ENCODE assay signal across 1 cellular context in genomic region chr16:69049146-69049545, GRCh38.
A peak's percentile ranks its signal among the peaks of the same experiment; 100 is the strongest.
TF ChIP-seq lines count a peak whose summit lies in the region.

No MANE protein-coding gene starts in this region.

TF ChIP-seq in SK-N-SH, 30 proteins besides CTCF, POLR2A, EP300 and RAD21 (continued from another document):
- TF ChIP-seq USF2 (IDR thresholded peaks at IDR 0.05; ENCODE audit: borderline replicate concordance, low read depth, low read length) (no peak), TEAD4 (IDR thresholded peaks at IDR 0.05; ENCODE audit: borderline replicate concordance, insufficient read depth) (no peak), FOSL2 (IDR thresholded peaks at IDR 0.05; ENCODE audit: borderline replicate concordance, low read depth) (peak; percentile 66; the same call in 1 of the 2 replicates), YY1 (IDR thresholded peaks at IDR 0.05; ENCODE audit: low read depth) (0 out of 2 replicates have a peak, but pooled peaks have one; percentile 36)
- TF ChIP-seq, protein P1, sequence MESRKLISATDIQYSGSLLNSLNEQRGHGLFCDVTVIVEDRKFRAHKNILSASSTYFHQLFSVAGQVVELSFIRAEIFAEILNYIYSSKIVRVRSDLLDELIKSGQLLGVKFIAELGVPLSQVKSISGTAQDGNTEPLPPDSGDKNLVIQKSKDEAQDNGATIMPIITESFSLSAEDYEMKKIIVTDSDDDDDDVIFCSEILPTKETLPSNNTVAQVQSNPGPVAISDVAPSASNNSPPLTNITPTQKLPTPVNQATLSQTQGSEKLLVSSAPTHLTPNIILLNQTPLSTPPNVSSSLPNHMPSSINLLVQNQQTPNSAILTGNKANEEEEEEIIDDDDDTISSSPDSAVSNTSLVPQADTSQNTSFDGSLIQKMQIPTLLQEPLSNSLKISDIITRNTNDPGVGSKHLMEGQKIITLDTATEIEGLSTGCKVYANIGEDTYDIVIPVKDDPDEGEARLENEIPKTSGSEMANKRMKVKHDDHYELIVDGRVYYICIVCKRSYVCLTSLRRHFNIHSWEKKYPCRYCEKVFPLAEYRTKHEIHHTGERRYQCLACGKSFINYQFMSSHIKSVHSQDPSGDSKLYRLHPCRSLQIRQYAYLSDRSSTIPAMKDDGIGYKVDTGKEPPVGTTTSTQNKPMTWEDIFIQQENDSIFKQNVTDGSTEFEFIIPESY (IDR thresholded peaks at IDR 0.05; ENCODE audit: borderline replicate concordance, low read depth), result no peak
- TF ChIP-seq, protein P2, sequence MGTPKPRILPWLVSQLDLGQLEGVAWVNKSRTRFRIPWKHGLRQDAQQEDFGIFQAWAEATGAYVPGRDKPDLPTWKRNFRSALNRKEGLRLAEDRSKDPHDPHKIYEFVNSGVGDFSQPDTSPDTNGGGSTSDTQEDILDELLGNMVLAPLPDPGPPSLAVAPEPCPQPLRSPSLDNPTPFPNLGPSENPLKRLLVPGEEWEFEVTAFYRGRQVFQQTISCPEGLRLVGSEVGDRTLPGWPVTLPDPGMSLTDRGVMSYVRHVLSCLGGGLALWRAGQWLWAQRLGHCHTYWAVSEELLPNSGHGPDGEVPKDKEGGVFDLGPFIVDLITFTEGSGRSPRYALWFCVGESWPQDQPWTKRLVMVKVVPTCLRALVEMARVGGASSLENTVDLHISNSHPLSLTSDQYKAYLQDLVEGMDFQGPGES (IDR thresholded peaks at IDR 0.05; ENCODE audit: low read depth, low read length), result no peak
TF ChIP-seq in SK-N-SH: peak in this region for 5.
